13 cellular contexts compared by ENCODE assay signal in genomic region chr16:67729636-67730248, GRCh38. TPM values are rescaled to one million over a fixed set of nuclear protein-coding genes. Genes with fewer than 3 reads are reported as not detected.
A peak's percentile ranks its signal among the peaks of the same experiment; 100 is the strongest.
DNase-seq lines count a peak whose midpoint lies in the region; ATAC-seq lines count a peak whose summit lies in the region.
"Had no signal": no experiment of that assay in that cellular context is flagged by ENCODE, and none has a peak within 500 bp of the region (broad histone marks: within the 10 kb centered on the region; RNA-seq: fewer than 3 reads in every experiment).

No MANE protein-coding gene starts in this region.

- DNase-seq in stimulated activated naive CD8-positive, alpha-beta T cell treated with anti-CD3 and anti-CD28 coated beads, Interleukin-15, amount 100 ng/mL, for 72 hours: no peak
- DNase-seq in stimulated activated naive CD8-positive, alpha-beta T cell treated with anti-CD3 and anti-CD28 coated beads, Interleukin-15, Interleukin-2, amounts not matched to agents 100 U/mL and 50 U/mL, for 24 hours: no peak
- DNase-seq in posterior vena cava (ENCODE audit: low spot score): peak; percentile 62
- DNase-seq in stimulated activated naive B cell treated with anti-CD40 and anti-IgM and Interleukin-4, amounts not matched to agents 10 μg/mL and 1 μg/mL and 100 μg/mL, for 72 hours: no peak
- DNase-seq in NCI-H1694 (lab: John Stamatoyannopoulos, UW): no peak
- no peak for DNase-seq in NCI-H2227 (lab: John Stamatoyannopoulos, UW; ENCODE audit: unreplicated experiment)
- DNase-seq: Calu3; CD8-positive, alpha-beta T cell; DND-41; EL; H9 had no signal

- H3K27me3 Mint-ChIP-seq in stimulated activated naive CD8-positive, alpha-beta T cell treated with anti-CD3 and anti-CD28 coated beads, Interleukin-15, amount 100 ng/mL, for 72 hours: no peaks in the 10 kb centered on the region
- no peaks in the 10 kb centered on the region for H3K27me3 Mint-ChIP-seq in stimulated activated naive B cell treated with anti-CD40 and anti-IgM and Interleukin-4, amounts not matched to agents 10 μg/mL and 1 μg/mL and 100 μg/mL, for 72 hours
- H3K27me3 Mint-ChIP-seq: B cell had no signal

- intact Hi-C loops in posterior vena cava (cut with DNase I): no loop called here

- peak overlapping the region; percentile 14 to 62 for H3K27ac Mint-ChIP-seq in stimulated activated naive CD8-positive, alpha-beta T cell treated with anti-CD3 and anti-CD28 coated beads, Interleukin-15, amount 100 ng/mL, for 72 hours
- H3K27ac Mint-ChIP-seq in stimulated activated naive B cell treated with anti-CD40 and anti-IgM and Interleukin-4, amounts not matched to agents 10 μg/mL and 1 μg/mL and 100 μg/mL, for 72 hours: peak overlapping the region; percentile 53
- H3K27ac Mint-ChIP-seq: B cell; CD8-positive, alpha-beta T cell had no signal

- no peak overlapping the region for H3K4me3 Mint-ChIP-seq in stimulated activated naive CD8-positive, alpha-beta T cell treated with anti-CD3 and anti-CD28 coated beads, Interleukin-15, amount 100 ng/mL, for 72 hours
- H3K4me3 Mint-ChIP-seq in stimulated activated naive B cell treated with anti-CD40 and anti-IgM and Interleukin-4, amounts not matched to agents 10 μg/mL and 1 μg/mL and 100 μg/mL, for 72 hours: no peak overlapping the region
- H3K4me3 Mint-ChIP-seq: B cell; CD8-positive, alpha-beta T cell; H9 had no signal

- peaks cover 55 to 63% of the 10 kb centered on the region in 2 donors for H3K36me3 Mint-ChIP-seq in stimulated activated naive B cell treated with anti-CD40 and anti-IgM and Interleukin-4, amounts not matched to agents 10 μg/mL and 1 μg/mL and 100 μg/mL, for 72 hours

- no peaks in the 10 kb centered on the region for H3K9me3 Mint-ChIP-seq in stimulated activated naive CD8-positive, alpha-beta T cell treated with anti-CD3 and anti-CD28 coated beads, Interleukin-15, amount 100 ng/mL, for 72 hours
- H3K9me3 Mint-ChIP-seq in stimulated activated naive B cell treated with anti-CD40 and anti-IgM and Interleukin-4, amounts not matched to agents 10 μg/mL and 1 μg/mL and 100 μg/mL, for 72 hours: no peaks in the 10 kb centered on the region
- H3K9me3 Mint-ChIP-seq: CD8-positive, alpha-beta T cell; H9 had no signal

- no peak for ATAC-seq in stimulated activated naive CD8-positive, alpha-beta T cell treated with anti-CD3 and anti-CD28 coated beads, Interleukin-15, amount 100 ng/mL, for 72 hours
- no peak for ATAC-seq in stimulated activated naive CD8-positive, alpha-beta T cell treated with anti-CD3 and anti-CD28 coated beads, Interleukin-15, Interleukin-2, amounts not matched to agents 100 U/mL and 50 U/mL, for 24 hours
- no peak for ATAC-seq in stimulated activated naive B cell treated with anti-CD40 and anti-IgM and Interleukin-4, amounts not matched to agents 10 μg/mL and 1 μg/mL and 100 μg/mL, for 72 hours (replicated peaks)
- ATAC-seq: CD8-positive, alpha-beta T cell; GM12878 had no signal

- no peaks in the 10 kb centered on the region for H3K4me1 Mint-ChIP-seq in stimulated activated naive CD8-positive, alpha-beta T cell treated with anti-CD3 and anti-CD28 coated beads, Interleukin-15, amount 100 ng/mL, for 72 hours
- H3K4me1 Mint-ChIP-seq in stimulated activated naive B cell treated with anti-CD40 and anti-IgM and Interleukin-4, amounts not matched to agents 10 μg/mL and 1 μg/mL and 100 μg/mL, for 72 hours: peaks cover 0 to 2% of the 10 kb centered on the region in 2 donors
- H3K4me1 Mint-ChIP-seq: B cell, H9 had no signal

RNA-seq across cellular contexts. Expression of gene GFOD2, which starts 10.6 kb away (rescaled TPM):
- total RNA-seq in posterior vena cava: 10 to 100 TPM; 14.2 to 14.5 TPM
